In the genomic region with DNA sequence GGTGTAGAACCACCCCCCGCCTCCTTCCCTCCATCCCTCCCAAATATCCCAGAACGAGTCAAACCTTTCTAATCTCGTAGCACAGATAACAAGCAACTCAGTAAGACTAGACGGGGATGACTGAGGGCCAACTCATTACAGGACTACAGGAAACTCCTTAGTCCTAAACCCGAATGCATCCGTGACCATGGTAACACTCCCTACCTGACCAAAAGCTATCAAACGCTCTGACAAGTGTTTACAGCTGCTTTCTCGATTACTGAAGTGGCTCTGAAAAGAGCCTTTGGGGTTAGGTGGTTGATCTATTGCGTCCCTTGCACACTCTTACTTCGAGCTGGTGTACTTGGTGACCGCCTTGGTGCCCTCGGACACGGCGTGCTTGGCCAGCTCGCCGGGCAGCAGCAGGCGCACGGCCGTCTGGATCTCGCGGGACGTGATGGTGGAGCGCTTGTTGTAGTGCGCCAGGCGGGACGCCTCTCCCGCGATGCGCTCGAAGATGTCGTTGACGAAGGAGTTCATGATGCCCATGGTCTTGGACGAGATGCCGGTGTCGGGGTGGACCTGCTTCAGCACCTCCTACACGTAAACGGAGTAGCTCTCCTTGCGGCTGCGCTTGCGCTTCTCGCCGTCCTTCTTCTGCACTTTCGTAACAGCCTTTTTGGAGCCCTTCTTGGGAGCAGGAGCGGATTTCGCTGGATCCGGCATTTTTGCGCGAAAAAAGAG, we compare ENCODE assay signal across 8 cellular contexts.
DNase-seq lines count a peak whose midpoint lies in the region; ATAC-seq and TF ChIP-seq lines count a peak whose summit lies in the region.
"Not testable (repeated sequence)": the region's sequence is repeated elsewhere in the genome, so short reads cannot be mapped to it uniquely, and the experiment has no call there.

No MANE protein-coding gene starts in this region.

- H3K27ac ChIP-seq in AG04450 (ENCODE audit: low read depth, low read length): peak overlapping the region; percentile 47
- not testable (repeated sequence) for H3K27ac ChIP-seq in HCT116 (ENCODE audit: low read depth, low read length); brain microvascular endothelial cell

- not testable (repeated sequence) for TF ChIP-seq RAD21 in HCT116 (IDR thresholded peaks at IDR 0.05; ENCODE audit: low read depth)

- not testable (repeated sequence) for H4K20me1 ChIP-seq in HCT116 (ENCODE audit: insufficient read depth)

- H3K4me2 ChIP-seq in HCT116 (ENCODE audit: low read length): not testable (repeated sequence)

- H3K27me3 Mint-ChIP-seq in WTC11 (ENCODE audit: low read depth); natural killer cell treated with Interleukin-12 subunit alpha and Interleukin-12 subunit beta and Interleukin-15 and Interleukin-18, amount 100 ng/mL, for 72 hours; stimulated activated naive CD8-positive, alpha-beta T cell treated with anti-CD3 and anti-CD28 coated beads, Interleukin-15, amount 100 ng/mL, for 72 hours: not testable (repeated sequence)

- not testable (repeated sequence) for H3K36me3 Mint-ChIP-seq in WTC11; natural killer cell treated with Interleukin-12 subunit alpha and Interleukin-12 subunit beta and Interleukin-15 and Interleukin-18, amount 100 ng/mL, for 72 hours

- intact Hi-C loops in HCT116 (cut with micrococcal nuclease): not testable (repeated sequence)

- RAD21 ChIA-PET in HCT116 (lab: Charles Lee; ENCODE audit: low non-redundant PET in 1 of 2, low total read pairs in 2 of 2, uncharacterized antibody in 2 of 2, unreplicated experiment in 2 of 2): not testable (repeated sequence)

- not testable (repeated sequence) for H3K9me3 Mint-ChIP-seq in WTC11; natural killer cell treated with Interleukin-12 subunit alpha and Interleukin-12 subunit beta and Interleukin-15 and Interleukin-18, amount 100 ng/mL, for 72 hours; stimulated activated naive CD8-positive, alpha-beta T cell treated with anti-CD3 and anti-CD28 coated beads, Interleukin-15, amount 100 ng/mL, for 72 hours

- POLR2A ChIA-PET in AG04450 (lab: Yijun Ruan, JAX); HCT116 (lab: Charles Lee); WTC11 (lab: Charles Lee): not testable (repeated sequence)

- H3K36me3 ChIP-seq in HCT116 (ENCODE audit: control insufficient read depth in 1 of 2, insufficient read depth in 2 of 2, low read length in 2 of 2); brain microvascular endothelial cell (replicated peaks): not testable (repeated sequence)

- H3K4me1 ChIP-seq in HCT116 (ENCODE audit: control insufficient read depth in 1 of 2, insufficient read depth in 2 of 2, low read length in 2 of 2): not testable (repeated sequence)

- peak overlapping the region; percentile 76; the same call in 1 of the 2 replicates for H3K27ac Mint-ChIP-seq in WTC11
- not testable (repeated sequence) for H3K27ac Mint-ChIP-seq in natural killer cell treated with Interleukin-12 subunit alpha and Interleukin-12 subunit beta and Interleukin-15 and Interleukin-18, amount 100 ng/mL, for 72 hours; stimulated activated naive CD8-positive, alpha-beta T cell treated with anti-CD3 and anti-CD28 coated beads, Interleukin-15, amount 100 ng/mL, for 72 hours

- H3K9ac ChIP-seq in HCT116 (ENCODE audit: low read length): not testable (repeated sequence)

- in situ Hi-C loops in brain microvascular endothelial cell (cut with HindIII; ENCODE audit: low pct_ligation_motif_present, low sequenced_read_pairs): not testable (repeated sequence)

- not testable (repeated sequence) for TF ChIP-seq POLR2A in HCT116 (IDR thresholded peaks at IDR 0.05; ENCODE audit: borderline replicate concordance, extremely low read depth, insufficient read depth, insufficient read length)

- TF ChIP-seq CTCF in AG04450 (IDR thresholded peaks at IDR 0.05; ENCODE audit: low read depth, low read length); HCT116 (IDR thresholded peaks at IDR 0.05 in 2 of 3, conservative IDR thresholded peaks at IDR 0.05 in 1 of 3; ENCODE audit: borderline replicate concordance in 1 of 3, insufficient read depth in 1 of 3, low read depth in 2 of 3, low read length in 2 of 3); WTC11 (IDR thresholded peaks at IDR 0.05); brain microvascular endothelial cell (IDR thresholded peaks at IDR 0.05; ENCODE audit: low read depth, low read length, missing control alignments); fibroblast of mammary gland (conservative IDR thresholded peaks at IDR 0.05; ENCODE audit: control insufficient read depth, insufficient read depth, low read depth, low read length): not testable (repeated sequence)

- ATAC-seq in HCT116 (peak; percentile 64), WTC11 (peak; percentile 11; the same call in 1 of the 2 replicates)
- ATAC-seq in natural killer cell treated with Interleukin-12 subunit alpha and Interleukin-12 subunit beta and Interleukin-15 and Interleukin-18, amount 100 ng/mL, for 72 hours: peak; percentile 62 to 70
- ATAC-seq in stimulated activated naive CD8-positive, alpha-beta T cell treated with anti-CD3 and anti-CD28 coated beads, Interleukin-15, amount 100 ng/mL, for 72 hours: peak; percentile 79

- peak overlapping the region; percentile 59 for H3K4me3 ChIP-seq in AG04450 (ENCODE audit: low read depth, low read length)
- H3K4me3 ChIP-seq in HCT116 (replicated peaks in 1 of 2; ENCODE audit: low read depth in 1 of 2, low read length in 2 of 2): not testable (repeated sequence)
- H3K4me3 ChIP-seq in brain microvascular endothelial cell (ENCODE audit: low read depth, low read length): peak overlapping the region; percentile 55
- peak overlapping the region; percentile 49 for H3K4me3 ChIP-seq in fibroblast of mammary gland (ENCODE audit: control insufficient read depth, low read depth, low read length)

- H3K4me1 Mint-ChIP-seq in WTC11; natural killer cell treated with Interleukin-12 subunit alpha and Interleukin-12 subunit beta and Interleukin-15 and Interleukin-18, amount 100 ng/mL, for 72 hours (ENCODE audit: low read depth in 2 of 2); stimulated activated naive CD8-positive, alpha-beta T cell treated with anti-CD3 and anti-CD28 coated beads, Interleukin-15, amount 100 ng/mL, for 72 hours: not testable (repeated sequence)

- CTCF ChIA-PET in AG04450 (lab: Charles Lee); HCT116 (lab: Charles Lee); WTC11 (lab: Charles Lee): not testable (repeated sequence)

- not testable (repeated sequence) for H3K79me2 ChIP-seq in HCT116 (ENCODE audit: insufficient read depth, low read length)

- not testable (repeated sequence) for H2AFZ ChIP-seq in HCT116 (ENCODE audit: low read depth, low read length, poor library complexity, severe bottlenecking)

- not testable (repeated sequence) for H3K9me2 ChIP-seq in HCT116 (ENCODE audit: insufficient read depth)

- not testable (repeated sequence) for H3K9me3 ChIP-seq in AG04450 (ENCODE audit: control insufficient read depth, insufficient read depth, low read length); HCT116 (ENCODE audit: control insufficient read depth in 1 of 2, insufficient read depth in 1 of 2, low read depth in 1 of 2, low read length in 2 of 2)

- H3K27me3 ChIP-seq in AG04450 (ENCODE audit: control insufficient read depth, insufficient read depth, low read length); HCT116 (ENCODE audit: insufficient read depth, low read length); brain microvascular endothelial cell (replicated peaks): not testable (repeated sequence)

- peak overlapping the region; percentile 77 for H3K4me3 Mint-ChIP-seq in WTC11
- H3K4me3 Mint-ChIP-seq in natural killer cell treated with Interleukin-12 subunit alpha and Interleukin-12 subunit beta and Interleukin-15 and Interleukin-18, amount 100 ng/mL, for 72 hours; stimulated activated naive CD8-positive, alpha-beta T cell treated with anti-CD3 and anti-CD28 coated beads, Interleukin-15, amount 100 ng/mL, for 72 hours: not testable (repeated sequence)

- DNase-seq in AG04450 (ENCODE audit: low read depth, low spot score) (peak; percentile 3), WTC11 (ENCODE audit: low spot score) (peak; percentile 25), brain microvascular endothelial cell (peak; percentile 22), fibroblast of mammary gland (ENCODE audit: low read depth) (peak; percentile 46), inferior parietal cortex (ENCODE audit: extremely low spot score) (peak; percentile 13)
- not testable (repeated sequence) for DNase-seq in HCT116 (ENCODE audit: low read depth, low spot score); stimulated activated naive CD8-positive, alpha-beta T cell treated with anti-CD3 and anti-CD28 coated beads, Interleukin-15, amount 100 ng/mL, for 72 hours
- peak; percentile 54 for DNase-seq in natural killer cell treated with Interleukin-12 subunit alpha and Interleukin-12 subunit beta and Interleukin-15 and Interleukin-18, amount 100 ng/mL, for 72 hours (ENCODE audit: low spot score)

- not testable (repeated sequence) for BruUV-seq in HCT116 (replicated peaks; lab: Mats Ljungman, UMichigan)

Comparison
In these comparisons a context has a peak if more than half of its experiments do, and no peak if none do; other contexts are left out.
1. ATAC-seq: peak in every context shown above with its lines; median percentile 79 in stimulated activated naive CD8-positive, alpha-beta T cell treated with anti-CD3 and anti-CD28 coated beads, Interleukin-15, amount 100 ng/mL, for 72 hours; 66 in natural killer cell treated with Interleukin-12 subunit alpha and Interleukin-12 subunit beta and Interleukin-15 and Interleukin-18, amount 100 ng/mL, for 72 hours; 64 in HCT116; 11 in WTC11.